18 cellular contexts compared by ENCODE assay signal in the genomic region with DNA sequence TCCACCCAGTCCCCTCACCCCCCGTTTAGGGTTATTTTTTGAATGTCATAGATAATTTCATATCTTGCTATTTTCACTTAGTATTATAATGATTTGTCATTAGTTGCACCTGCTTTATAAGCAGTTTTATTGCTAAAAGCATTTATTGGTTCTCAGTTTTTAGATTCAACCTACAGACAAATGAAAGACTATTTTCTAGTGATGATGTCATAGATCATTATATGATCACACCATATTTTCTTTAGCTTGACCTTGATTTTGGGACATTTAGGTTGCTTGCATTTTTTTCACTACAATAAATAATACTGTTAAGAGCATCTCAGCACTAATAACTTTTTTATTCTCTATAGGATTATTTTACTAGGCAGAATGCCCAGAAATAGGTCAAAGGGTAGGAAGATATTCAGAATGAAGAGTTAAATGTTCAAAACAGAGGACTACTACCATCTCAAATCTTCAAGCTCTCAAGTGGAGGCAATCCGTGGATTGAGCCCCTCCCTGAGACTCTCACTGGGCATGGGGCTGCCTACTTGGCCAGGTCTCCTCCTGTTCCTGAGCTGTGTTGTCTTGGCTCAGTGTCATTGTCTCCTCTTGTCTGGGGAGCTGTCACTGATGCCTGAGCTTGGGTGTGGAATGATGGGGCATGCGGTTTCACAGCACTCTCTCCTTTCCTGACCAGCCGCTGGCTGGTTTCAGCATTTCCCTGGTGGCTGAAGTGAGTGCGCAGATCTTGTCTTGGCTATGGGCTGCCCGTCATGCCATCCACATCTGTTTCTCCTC. TPM values are rescaled to one million over a fixed set of nuclear protein-coding genes. Genes with fewer than 3 reads are reported as not detected.
DNase-seq lines count a peak whose midpoint lies in the region; ATAC-seq and TF ChIP-seq lines count a peak whose summit lies in the region.
"Had no signal": no experiment of that assay in that cellular context is flagged by ENCODE, and none has a peak within 500 bp of the region (broad histone marks: within the 10 kb centered on the region; RNA-seq: fewer than 3 reads in every experiment).

No MANE protein-coding gene starts in this region.

- H3K4me3 Mint-ChIP-seq in effector memory CD8-positive, alpha-beta T cell = no peak overlapping the region
- no peak overlapping the region for H3K4me3 Mint-ChIP-seq in CD8-positive, alpha-beta T cell
- H3K4me3 Mint-ChIP-seq: CD14-positive monocyte, HFFc6 had no signal

- no peak overlapping the region for H3K4me3 ChIP-seq in left ventricle myocardium inferior
- H3K4me3 ChIP-seq in MG63 = no peak overlapping the region
- no peak overlapping the region for H3K4me3 ChIP-seq in CD8-positive, alpha-beta T cell (ENCODE audit: low read depth, low read length)

- CTCF ChIA-PET in CD8-positive, alpha-beta T cell (lab: Charles Lee) = no interaction called here

- H3K4me1 Mint-ChIP-seq in effector memory CD8-positive, alpha-beta T cell (ENCODE audit: low read depth in 2 of 2) = peaks cover 11 to 17% of the 10 kb centered on the region in 2 donors
- H3K4me1 Mint-ChIP-seq in CD8-positive, alpha-beta T cell (ENCODE audit: low read depth) = peaks cover 20% of the 10 kb centered on the region

- no peaks in the 10 kb centered on the region for H3K27me3 Mint-ChIP-seq in effector memory CD8-positive, alpha-beta T cell
- no peaks in the 10 kb centered on the region for H3K27me3 Mint-ChIP-seq in CD8-positive, alpha-beta T cell (ENCODE audit: low read depth)

- peaks cover 12% of the 10 kb centered on the region for H3K4me1 ChIP-seq in left ventricle myocardium inferior
- peaks cover 6% of the 10 kb centered on the region for H3K4me1 ChIP-seq in CD8-positive, alpha-beta T cell (ENCODE audit: insufficient read depth, low read length)
- H3K4me1 ChIP-seq in foreskin keratinocyte = no peaks in the 10 kb centered on the region

- intact Hi-C loops in Right ventricle myocardium inferior (cut with DNase I) = no loop called here
- intact Hi-C loops in left ventricle myocardium inferior (cut with micrococcal nuclease) = no loop called here
- intact Hi-C loops in CD8-positive, alpha-beta T cell (cut with DNase I, micrococcal nuclease) = no loop called here

- POLR2A ChIA-PET in CD8-positive, alpha-beta T cell (lab: Charles Lee) = no interaction called here

- peak overlapping the region; percentile 10 to 52 for H3K27ac Mint-ChIP-seq in effector memory CD8-positive, alpha-beta T cell
- H3K27ac Mint-ChIP-seq in CD8-positive, alpha-beta T cell = no peak overlapping the region
- H3K27ac Mint-ChIP-seq: CD14-positive monocyte, HFFc6 had no signal

- no peaks in the 10 kb centered on the region for H3K9me3 Mint-ChIP-seq in effector memory CD8-positive, alpha-beta T cell
- no peaks in the 10 kb centered on the region for H3K9me3 Mint-ChIP-seq in CD8-positive, alpha-beta T cell
- H3K9me3 Mint-ChIP-seq: HFFc6 had no signal

- H3K9me3 ChIP-seq in left ventricle myocardium inferior (replicated peaks) (no peaks in the 10 kb centered on the region), MG63 (peaks cover 2% of the 10 kb centered on the region; the same call in 1 of the 2 replicates)
- no peaks in the 10 kb centered on the region for H3K9me3 ChIP-seq in CD8-positive, alpha-beta T cell (ENCODE audit: low read length)

- no peaks in the 10 kb centered on the region for H3K27me3 ChIP-seq in left ventricle myocardium inferior (ENCODE audit: low read depth)
- H3K27me3 ChIP-seq in MG63 = no peaks in the 10 kb centered on the region
- H3K27me3 ChIP-seq in CD8-positive, alpha-beta T cell (ENCODE audit: insufficient read depth, low read length) = no peaks in the 10 kb centered on the region
- no peaks in the 10 kb centered on the region for H3K27me3 ChIP-seq in foreskin keratinocyte

- no peak for TF ChIP-seq CTCF in left ventricle myocardium inferior (IDR thresholded peaks at IDR 0.05; ENCODE audit: borderline replicate concordance)
- TF ChIP-seq CTCF in CD8-positive, alpha-beta T cell (IDR thresholded peaks at IDR 0.05) = no peak
- no peak for TF ChIP-seq CTCF in foreskin keratinocyte (conservative IDR thresholded peaks at IDR 0.05)

- peaks cover 16% of the 10 kb centered on the region for H3K36me3 Mint-ChIP-seq in effector memory CD8-positive, alpha-beta T cell (ENCODE audit: insufficient read depth)
- H3K36me3 Mint-ChIP-seq in CD8-positive, alpha-beta T cell = peaks cover 61% of the 10 kb centered on the region

- H3K27ac ChIP-seq in left ventricle myocardium inferior (replicated peaks) = no peak overlapping the region
- H3K27ac ChIP-seq in CD8-positive, alpha-beta T cell (ENCODE audit: low read depth, low read length) = no peak overlapping the region
- no peak overlapping the region for H3K27ac ChIP-seq in foreskin keratinocyte

- H3K36me3 ChIP-seq in left ventricle myocardium inferior (peaks cover 21% of the 10 kb centered on the region), MG63 (peaks cover 44% of the 10 kb centered on the region)
- H3K36me3 ChIP-seq in CD8-positive, alpha-beta T cell (ENCODE audit: insufficient read depth, low read length) = no peaks in the 10 kb centered on the region

- no peak for DNase-seq in Right ventricle myocardium inferior (ENCODE audit: missing footprints)
- DNase-seq in left ventricle myocardium inferior = no peak
- no peak for DNase-seq in effector memory CD8-positive, alpha-beta T cell
- peak; percentile 30 for DNase-seq in left kidney (ENCODE audit: low read depth, low spot score)
- DNase-seq in MG63 = no peak
- DNase-seq in CD8-positive, alpha-beta T cell = no peak
- DNase-seq in iPS-NIHi11 (ENCODE audit: low spot score) = no peak
- DNase-seq in foreskin keratinocyte = no peak
- DNase-seq: 8988T, DMS79 treated with DMSO at 0.1 percent for 48 hours, HFFc6, Karpas-422, MM.1S, NCI-H1092 treated with DMSO at 0.1 percent for 48 hours, NCI-H1694, OCI-M1, SIG-M5 had no signal

- ATAC-seq in Right ventricle myocardium inferior = peak; percentile 70
- no peak for ATAC-seq in effector memory CD8-positive, alpha-beta T cell (replicated peaks)
- no peak for ATAC-seq in CD8-positive, alpha-beta T cell
- ATAC-seq in foreskin keratinocyte = no peak

RNA-seq across cellular contexts. Expression of a gene that starts 28.4 kb away (rescaled TPM):
- total RNA-seq in Right ventricle myocardium inferior (11.7 TPM), left ventricle myocardium inferior (10.1 TPM), foreskin keratinocyte (28.1 and 28.7 TPM in 2 replicates)
- total RNA-seq in MG63 (2014; rRNA removed; shearing (Covaris generic); ENCODE audit: low replicate concordance) = 40.9 and 92.6 TPM in 2 replicates
- 1 to 10 TPM; 6.2 to 6.4 TPM for total RNA-seq in CD8-positive, alpha-beta T cell
- polyA plus RNA-seq in foreskin keratinocyte = 42.3 and 42.4 TPM in 2 replicates
